In the genomic region with DNA sequence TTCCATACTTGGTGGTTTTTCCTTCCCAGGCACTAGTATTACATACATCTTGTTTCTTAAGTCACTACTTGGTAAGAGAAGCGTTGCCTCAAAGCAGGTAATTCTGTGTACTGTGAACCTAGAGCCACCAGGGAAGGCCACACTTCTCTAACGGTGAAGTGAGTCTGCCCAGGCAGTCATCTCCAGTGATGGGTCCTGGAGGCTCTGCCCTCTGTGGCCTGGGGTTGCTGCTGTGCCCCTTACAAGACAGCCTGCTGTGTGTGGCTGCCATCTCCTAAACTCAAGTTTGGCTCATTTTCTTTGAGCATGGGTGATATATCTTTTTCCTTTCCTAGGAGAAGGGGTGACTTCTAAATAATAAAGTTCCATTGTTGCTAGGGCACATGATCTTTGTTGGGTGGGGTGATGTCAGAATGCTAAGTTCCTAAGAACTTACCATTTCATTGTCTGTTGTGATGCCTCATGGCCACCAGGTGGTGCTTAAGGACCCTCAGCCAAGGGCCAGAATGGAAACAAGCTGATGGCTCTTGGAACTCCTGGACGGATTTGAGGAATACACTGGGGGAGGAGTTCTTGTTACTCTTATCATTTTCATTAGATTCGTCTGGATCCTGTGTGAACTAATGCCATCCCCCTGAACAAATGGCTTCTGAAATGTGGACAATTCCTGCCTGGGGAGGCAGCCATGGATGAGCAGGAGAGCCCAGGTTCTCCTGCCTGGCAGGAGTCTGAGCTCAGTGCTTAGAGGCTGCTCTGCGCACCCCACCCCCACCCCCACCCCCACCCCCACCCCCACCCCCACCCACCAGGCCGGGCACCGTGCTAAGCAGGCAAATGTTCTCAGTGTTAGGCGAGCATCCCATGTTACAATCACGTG, we compare ENCODE assay signal across 8 cellular contexts. TPM values are rescaled to one million over a fixed set of nuclear protein-coding genes. Genes with fewer than 3 reads are reported as not detected.
DNase-seq lines count a peak whose midpoint lies in the region; ATAC-seq, FAIRE-seq and TF ChIP-seq lines count a peak whose summit lies in the region.

No MANE protein-coding gene starts in this region.

- H3K27me3 ChIP-seq in ACC112 (ENCODE audit: insufficient read depth, low read length) = peaks cover 39% of the 10 kb centered on the region
- no peaks in the 10 kb centered on the region for H3K27me3 ChIP-seq in lower lobe of right lung (ENCODE audit: low read depth)

- ATAC-seq in HG02840 (IDR thresholded peaks at IDR 0.05; ENCODE audit: low FRiP score, unreplicated experiment) (peak; percentile 55), WTC11 (peak; percentile 89), lower lobe of right lung (peak; percentile 80 to 85)

- H3K27ac ChIP-seq in ACC112 (ENCODE audit: low read depth, low read length) (no peak overlapping the region), lower lobe of right lung (no peak overlapping the region)

- no peaks in the 10 kb centered on the region for H3K36me3 Mint-ChIP-seq in WTC11

- intact Hi-C loops in lower lobe of right lung (cut with DNase I) = no loop called here

- CTCF ChIA-PET in WTC11 (lab: Charles Lee) = interaction anchor here (0.6 to 4.3 kb wide), 44 partner anchors 8 to 396 kb away, joined by 3 to 58 read pairs (median 4); a partner anchor contains a TSS

- TF ChIP-seq CTCF in WTC11 (IDR thresholded peaks at IDR 0.05) (peak; percentile 46; the same call in 1 of the 2 replicates), lower lobe of right lung (IDR thresholded peaks at IDR 0.05) (peak; percentile 75)

- no peaks in the 10 kb centered on the region for H3K36me3 ChIP-seq in ACC112 (ENCODE audit: insufficient read depth, low read length)
- H3K36me3 ChIP-seq in lower lobe of right lung = no peaks in the 10 kb centered on the region

- DNase-seq in GM12892 (ENCODE audit: insufficient read length) = peak; percentile 44
- DNase-seq in NCI-H2029 (lab: John Stamatoyannopoulos, UW) = peak; percentile 54
- peak; percentile 55 for DNase-seq in WTC11 (ENCODE audit: low spot score)
- peak; percentile 8 for DNase-seq in effector CD4-positive, alpha-beta T cell
- DNase-seq in lower lobe of right lung = peak; percentile 51
- peak; percentile 5 to 10 for DNase-seq in stimulated activated CD8-positive, alpha-beta memory T cell treated with anti-CD3 and anti-CD28 coated beads, Interleukin-7, amount 100 ng/mL, for 4 hours (ENCODE audit: low read depth in 2 of 2)

- peaks cover 6% of the 10 kb centered on the region for H3K4me1 Mint-ChIP-seq in WTC11

- H3K4me3 Mint-ChIP-seq in WTC11 = no peak overlapping the region

- POLR2A ChIA-PET in WTC11 (lab: Charles Lee) = interaction anchor here (0.8 kb wide), 1 partner anchor 41 kb away, joined by 10 read pairs; a partner anchor contains a TSS

- no peak for TF ChIP-seq POLR2A in GM12892 (IDR thresholded peaks at IDR 0.05; ENCODE audit: low read depth, low read length)

- H3K4me3 ChIP-seq in ACC112 (ENCODE audit: low read depth, low read length) (no peak overlapping the region), lower lobe of right lung (no peak overlapping the region)

- peaks cover 11% of the 10 kb centered on the region for H3K9me3 Mint-ChIP-seq in WTC11

- no peak overlapping the region for H3K27ac Mint-ChIP-seq in WTC11

- H3K4me1 ChIP-seq in ACC112 (ENCODE audit: control insufficient read depth, insufficient read depth, low read length, unreplicated experiment) (peaks cover 3% of the 10 kb centered on the region), lower lobe of right lung (no peaks in the 10 kb centered on the region)

- H3K27me3 Mint-ChIP-seq in WTC11 (ENCODE audit: low read depth) = peaks cover 17% of the 10 kb centered on the region

- no peaks in the 10 kb centered on the region for H3K9me3 ChIP-seq in lower lobe of right lung

- FAIRE-seq in GM12892 (lab: Jason Lieb, UNC) = no peak

- no peaks in the 10 kb centered on the region for H3K79me2 ChIP-seq in ACC112 (ENCODE audit: control insufficient read depth, insufficient read depth, low read length, unreplicated experiment)

- peak overlapping the region; percentile 82 for H2AFZ ChIP-seq in ACC112 (ENCODE audit: low read length, unreplicated experiment)

TF ChIP-seq in WTC11, 78 proteins besides CTCF, POLR2A, EP300 and RAD21:
- TF ChIP-seq GABPB1 (CRISPR knock-in tag; IDR thresholded peaks at IDR 0.05) (no peak), FOXP1 (CRISPR knock-in tag; IDR thresholded peaks at IDR 0.05; ENCODE audit: borderline replicate concordance) (no peak), TEAD4 (CRISPR knock-in tag; IDR thresholded peaks at IDR 0.05) (no peak), CBFB (CRISPR knock-in tag; IDR thresholded peaks at IDR 0.05; ENCODE audit: low read depth) (no peak), ZNF138 (CRISPR knock-in tag; conservative IDR thresholded peaks at IDR 0.05) (no peak), ZNF671 (CRISPR knock-in tag; IDR thresholded peaks at IDR 0.05) (no peak), TCF7 (CRISPR knock-in tag; IDR thresholded peaks at IDR 0.05; ENCODE audit: low read depth) (no peak)
- TF ChIP-seq, protein P1, sequence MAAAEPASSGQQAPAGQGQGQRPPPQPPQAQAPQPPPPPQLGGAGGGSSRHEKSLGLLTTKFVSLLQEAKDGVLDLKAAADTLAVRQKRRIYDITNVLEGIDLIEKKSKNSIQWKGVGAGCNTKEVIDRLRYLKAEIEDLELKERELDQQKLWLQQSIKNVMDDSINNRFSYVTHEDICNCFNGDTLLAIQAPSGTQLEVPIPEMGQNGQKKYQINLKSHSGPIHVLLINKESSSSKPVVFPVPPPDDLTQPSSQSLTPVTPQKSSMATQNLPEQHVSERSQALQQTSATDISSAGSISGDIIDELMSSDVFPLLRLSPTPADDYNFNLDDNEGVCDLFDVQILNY (CRISPR knock-in tag; IDR thresholded peaks at IDR 0.05) = no peak
- TF ChIP-seq, protein P2, sequence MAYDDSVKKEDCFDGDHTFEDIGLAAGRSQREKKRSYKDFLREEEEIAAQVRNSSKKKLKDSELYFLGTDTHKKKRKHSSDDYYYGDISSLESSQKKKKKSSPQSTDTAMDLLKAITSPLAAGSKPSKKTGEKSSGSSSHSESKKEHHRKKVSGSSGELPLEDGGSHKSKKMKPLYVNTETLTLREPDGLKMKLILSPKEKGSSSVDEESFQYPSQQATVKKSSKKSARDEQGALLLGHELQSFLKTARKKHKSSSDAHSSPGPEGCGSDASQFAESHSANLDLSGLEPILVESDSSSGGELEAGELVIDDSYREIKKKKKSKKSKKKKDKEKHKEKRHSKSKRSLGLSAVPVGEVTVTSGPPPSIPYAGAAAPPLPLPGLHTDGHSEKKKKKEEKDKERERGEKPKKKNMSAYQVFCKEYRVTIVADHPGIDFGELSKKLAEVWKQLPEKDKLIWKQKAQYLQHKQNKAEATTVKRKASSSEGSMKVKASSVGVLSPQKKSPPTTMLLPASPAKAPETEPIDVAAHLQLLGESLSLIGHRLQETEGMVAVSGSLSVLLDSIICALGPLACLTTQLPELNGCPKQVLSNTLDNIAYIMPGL (CRISPR knock-in tag; IDR thresholded peaks at IDR 0.05) = no peak
- TF ChIP-seq, protein P3, sequence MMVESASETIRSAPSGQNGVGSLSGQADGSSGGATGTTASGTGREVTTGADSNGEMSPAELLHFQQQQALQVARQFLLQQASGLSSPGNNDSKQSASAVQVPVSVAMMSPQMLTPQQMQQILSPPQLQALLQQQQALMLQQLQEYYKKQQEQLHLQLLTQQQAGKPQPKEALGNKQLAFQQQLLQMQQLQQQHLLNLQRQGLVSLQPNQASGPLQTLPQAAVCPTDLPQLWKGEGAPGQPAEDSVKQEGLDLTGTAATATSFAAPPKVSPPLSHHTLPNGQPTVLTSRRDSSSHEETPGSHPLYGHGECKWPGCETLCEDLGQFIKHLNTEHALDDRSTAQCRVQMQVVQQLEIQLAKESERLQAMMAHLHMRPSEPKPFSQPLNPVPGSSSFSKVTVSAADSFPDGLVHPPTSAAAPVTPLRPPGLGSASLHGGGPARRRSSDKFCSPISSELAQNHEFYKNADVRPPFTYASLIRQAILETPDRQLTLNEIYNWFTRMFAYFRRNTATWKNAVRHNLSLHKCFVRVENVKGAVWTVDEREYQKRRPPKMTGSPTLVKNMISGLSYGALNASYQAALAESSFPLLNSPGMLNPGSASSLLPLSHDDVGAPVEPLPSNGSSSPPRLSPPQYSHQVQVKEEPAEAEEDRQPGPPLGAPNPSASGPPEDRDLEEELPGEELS (CRISPR knock-in tag; IDR thresholded peaks at IDR 0.05) = no peak
- TF ChIP-seq, protein P4, sequence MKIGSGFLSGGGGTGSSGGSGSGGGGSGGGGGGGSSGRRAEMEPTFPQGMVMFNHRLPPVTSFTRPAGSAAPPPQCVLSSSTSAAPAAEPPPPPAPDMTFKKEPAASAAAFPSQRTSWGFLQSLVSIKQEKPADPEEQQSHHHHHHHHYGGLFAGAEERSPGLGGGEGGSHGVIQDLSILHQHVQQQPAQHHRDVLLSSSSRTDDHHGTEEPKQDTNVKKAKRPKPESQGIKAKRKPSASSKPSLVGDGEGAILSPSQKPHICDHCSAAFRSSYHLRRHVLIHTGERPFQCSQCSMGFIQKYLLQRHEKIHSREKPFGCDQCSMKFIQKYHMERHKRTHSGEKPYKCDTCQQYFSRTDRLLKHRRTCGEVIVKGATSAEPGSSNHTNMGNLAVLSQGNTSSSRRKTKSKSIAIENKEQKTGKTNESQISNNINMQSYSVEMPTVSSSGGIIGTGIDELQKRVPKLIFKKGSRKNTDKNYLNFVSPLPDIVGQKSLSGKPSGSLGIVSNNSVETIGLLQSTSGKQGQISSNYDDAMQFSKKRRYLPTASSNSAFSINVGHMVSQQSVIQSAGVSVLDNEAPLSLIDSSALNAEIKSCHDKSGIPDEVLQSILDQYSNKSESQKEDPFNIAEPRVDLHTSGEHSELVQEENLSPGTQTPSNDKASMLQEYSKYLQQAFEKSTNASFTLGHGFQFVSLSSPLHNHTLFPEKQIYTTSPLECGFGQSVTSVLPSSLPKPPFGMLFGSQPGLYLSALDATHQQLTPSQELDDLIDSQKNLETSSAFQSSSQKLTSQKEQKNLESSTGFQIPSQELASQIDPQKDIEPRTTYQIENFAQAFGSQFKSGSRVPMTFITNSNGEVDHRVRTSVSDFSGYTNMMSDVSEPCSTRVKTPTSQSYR (CRISPR knock-in tag; IDR thresholded peaks at IDR 0.05) = no peak

RNA-seq across cellular contexts. Expression of a gene that starts 41.1 kb away (rescaled TPM):
- 137 TPM for polyA plus RNA-seq in GM12892 (2012; ENCODE audit: missing spikeins)
- total RNA-seq in WTC11 (2021) (288 to 306 TPM (median 288 TPM) in 3 replicates), lower lobe of right lung (233 TPM)
